In genomic region chr16:67967183-67967955, GRCh38 we compare ENCODE assay signal across 8 cellular contexts. TPM values are rescaled to one million over a fixed set of nuclear protein-coding genes. Genes with fewer than 3 reads are reported as not detected.
A peak's percentile ranks its signal among the peaks of the same experiment; 100 is the strongest.
DNase-seq lines count a peak whose midpoint lies in the region; ATAC-seq and TF ChIP-seq lines count a peak whose summit lies in the region.

No MANE protein-coding gene starts in this region.

- peak overlapping the region; percentile 63 for H3K27ac ChIP-seq in CD4-positive, alpha-beta memory T cell (ENCODE audit: low read depth, low read length)
- peak overlapping the region; percentile 100 for H3K27ac ChIP-seq in left ventricle myocardium inferior (replicated peaks)
- H3K27ac ChIP-seq in skin epidermis, result peak overlapping the region in 20 of 21 experiments; percentile 74 to 97 (median 94)

- CTCF ChIA-PET in CD4-positive, alpha-beta memory T cell (lab: Charles Lee; ENCODE audit: partially characterized antibody), result interaction anchor here (0.7 to 2.2 kb wide), 4 partner anchors 25 to 263 kb away, joined by 3 to 6 read pairs (median 4); no protein-coding TSS in a partner anchor

- no peak for TF ChIP-seq CTCF in left ventricle myocardium inferior (IDR thresholded peaks at IDR 0.05; ENCODE audit: borderline replicate concordance)

- peaks cover 14 to 39% (median 20%) of the 10 kb centered on the region in 4 donors for H3K4me1 Mint-ChIP-seq in CD4-positive, alpha-beta memory T cell
- peaks cover 29% of the 10 kb centered on the region for H3K4me1 Mint-ChIP-seq in activated T-cell treated with anti-CD3 and anti-CD28 coated beads, Interleukin-2, amount 50 U/mL, for 72 hours (ENCODE audit: low read depth)

- H3K9me3 Mint-ChIP-seq in CD4-positive, alpha-beta memory T cell, result no peaks in the 10 kb centered on the region
- no peaks in the 10 kb centered on the region for H3K9me3 Mint-ChIP-seq in activated T-cell treated with anti-CD3 and anti-CD28 coated beads, Interleukin-2, amount 50 U/mL, for 72 hours

- H3K36me3 Mint-ChIP-seq in CD4-positive, alpha-beta memory T cell, result peaks cover 7 to 9% of the 10 kb centered on the region in 2 donors
- peaks cover 8% of the 10 kb centered on the region in 2 donors for H3K36me3 Mint-ChIP-seq in activated T-cell treated with anti-CD3 and anti-CD28 coated beads, Interleukin-2, amount 50 U/mL, for 72 hours (ENCODE audit: insufficient read depth in 2 of 2)

- peak overlapping the region; percentile 24 to 91 for H3K4me3 ChIP-seq in CD4-positive, alpha-beta memory T cell (ENCODE audit: low read length in 2 of 2)
- H3K4me3 ChIP-seq in left ventricle myocardium inferior (peak overlapping the region; percentile 96), skin epidermis (peak overlapping the region; percentile 53 to 93 (median 84))

- intact Hi-C loops in CD4-positive, alpha-beta memory T cell (cut with micrococcal nuclease), result no loop called here
- intact Hi-C loops in left ventricle myocardium inferior (cut with micrococcal nuclease), result no loop called here

- no peaks in the 10 kb centered on the region for H3K36me3 ChIP-seq in CD4-positive, alpha-beta memory T cell (ENCODE audit: insufficient read depth, low read length)
- peaks cover 10% of the 10 kb centered on the region for H3K36me3 ChIP-seq in left ventricle myocardium inferior

- POLR2A ChIA-PET in CD4-positive, alpha-beta memory T cell (lab: Charles Lee; ENCODE audit: partially characterized antibody), result interaction anchor here (0.8 to 4.7 kb wide), 8 partner anchors 20 to 54 kb away, joined by 3 to 49 read pairs (median 4); partner anchors contain the start of gene PSMB10

- DNase-seq in CD4-positive, alpha-beta memory T cell, result peak; percentile 17 to 52 (median 25)
- DNase-seq in HT1080 (ENCODE audit: low read depth) (peak; percentile 47), left ventricle myocardium inferior (no peak), NCI-H1105 treated with DMSO at 0.1 percent for 48 hours (lab: John Stamatoyannopoulos, UW) (no peak), HuH-7.5 (ENCODE audit: low spot score) (no peak), COLO668 (lab: John Stamatoyannopoulos, UW; ENCODE audit: unreplicated experiment) (no peak)
- DNase-seq in activated T-cell treated with anti-CD3 and anti-CD28 coated beads, Interleukin-2, amount 50 U/mL, for 72 hours, result peak; percentile 29 to 33

- H3K9me3 ChIP-seq in CD4-positive, alpha-beta memory T cell (ENCODE audit: control insufficient read depth in 1 of 2, low read length in 2 of 2), result no peaks in the 10 kb centered on the region
- H3K9me3 ChIP-seq in left ventricle myocardium inferior (replicated peaks), result no peaks in the 10 kb centered on the region

- no peaks in the 10 kb centered on the region for H3K27me3 ChIP-seq in CD4-positive, alpha-beta memory T cell (ENCODE audit: insufficient read depth, low read length)
- H3K27me3 ChIP-seq in left ventricle myocardium inferior (ENCODE audit: low read depth), result no peaks in the 10 kb centered on the region

- H3K27me3 Mint-ChIP-seq in CD4-positive, alpha-beta memory T cell, result no peaks in the 10 kb centered on the region
- H3K27me3 Mint-ChIP-seq in activated T-cell treated with anti-CD3 and anti-CD28 coated beads, Interleukin-2, amount 50 U/mL, for 72 hours (ENCODE audit: low read depth), result no peaks in the 10 kb centered on the region

- peak; percentile 1 to 32 for ATAC-seq in activated T-cell treated with anti-CD3 and anti-CD28 coated beads, Interleukin-2, amount 50 U/mL, for 72 hours (replicated peaks in 1 of 2)

- peaks cover 17% of the 10 kb centered on the region for H3K4me1 ChIP-seq in CD4-positive, alpha-beta memory T cell (ENCODE audit: insufficient read depth, low read length)
- peaks cover 71% of the 10 kb centered on the region for H3K4me1 ChIP-seq in left ventricle myocardium inferior

- H3K27ac Mint-ChIP-seq in CD4-positive, alpha-beta memory T cell, result peak overlapping the region; percentile 68 to 97 (median 94)
- peak overlapping the region; percentile 94 for H3K27ac Mint-ChIP-seq in activated T-cell treated with anti-CD3 and anti-CD28 coated beads, Interleukin-2, amount 50 U/mL, for 72 hours

- peak overlapping the region; percentile 88 to 98 (median 96) for H3K4me3 Mint-ChIP-seq in CD4-positive, alpha-beta memory T cell
- peak overlapping the region; percentile 82 to 99 for H3K4me3 Mint-ChIP-seq in activated T-cell treated with anti-CD3 and anti-CD28 coated beads, Interleukin-2, amount 50 U/mL, for 72 hours

RNA-seq across cellular contexts. Expression of gene SLC12A4, which starts 1.1 kb away (rescaled TPM):
- 10 to 100 TPM; 33.2 to 33.5 TPM for total RNA-seq in CD4-positive, alpha-beta memory T cell
- polyA plus RNA-seq in CD4-positive, alpha-beta memory T cell, result 1 to 10 TPM; 4.0 to 5.1 TPM
- total RNA-seq in HT1080 (2014; rRNA removed; shearing (Covaris generic)), result 17.3 and 21.5 TPM in 2 replicates
- 12.8 and 15.6 TPM in 2 replicates for polyA plus RNA-seq in HT1080 (2015; cell fraction: cytosol; rRNA removed)
- 77.7 and 93.2 TPM in 2 replicates for polyA plus RNA-seq in HT1080 (2015; cell fraction: nucleus; rRNA removed)
- 10 to 100 TPM; 32.6 to 34.7 TPM for total RNA-seq in activated T-cell treated with anti-CD3 and anti-CD28 coated beads, Interleukin-2, amount 50 U/mL, for 72 hours
- 79.2 TPM for total RNA-seq in left ventricle myocardium inferior

RNA-seq across cellular contexts. Expression of gene DPEP3, which starts 12.9 kb away (rescaled TPM):
- 1 to 10 TPM in 1 of 2 experiments, under 1 TPM in 1; 0.91 to 1.2 TPM for total RNA-seq in CD4-positive, alpha-beta memory T cell
- not detected for polyA plus RNA-seq in CD4-positive, alpha-beta memory T cell
- total RNA-seq in HT1080 (2014; rRNA removed; shearing (Covaris generic)), result not detected in 2 replicates
- polyA plus RNA-seq in HT1080 (2015; cell fraction: cytosol; rRNA removed), result 0.06 TPM in 1 of 2 replicates, not detected in the other
- polyA plus RNA-seq in HT1080 (2015; cell fraction: nucleus; rRNA removed), result not detected in 2 replicates
- total RNA-seq in activated T-cell treated with anti-CD3 and anti-CD28 coated beads, Interleukin-2, amount 50 U/mL, for 72 hours, result under 1 TPM; 0.12 to 0.16 TPM
- not detected for total RNA-seq in left ventricle myocardium inferior

RNA-seq across cellular contexts. Expression of gene LCAT, which starts 23.4 kb away (rescaled TPM):
- 10 to 100 TPM; 18.2 to 20.3 TPM for total RNA-seq in CD4-positive, alpha-beta memory T cell
- 1 to 10 TPM in 1 of 2 donors, not detected in 1; 1.9 TPM for polyA plus RNA-seq in CD4-positive, alpha-beta memory T cell
- total RNA-seq in HT1080 (2014; rRNA removed; shearing (Covaris generic)), result 3.3 and 3.5 TPM in 2 replicates
- polyA plus RNA-seq in HT1080 (2015; cell fraction: cytosol; rRNA removed), result 2.7 and 3.6 TPM in 2 replicates
- 44.3 and 44.6 TPM in 2 replicates for polyA plus RNA-seq in HT1080 (2015; cell fraction: nucleus; rRNA removed)
- total RNA-seq in activated T-cell treated with anti-CD3 and anti-CD28 coated beads, Interleukin-2, amount 50 U/mL, for 72 hours, result 10 to 100 TPM; 12.3 to 20.1 TPM
- total RNA-seq in left ventricle myocardium inferior, result 23.2 TPM

RNA-seq across cellular contexts. Expression of gene PSMB10, which starts 30.7 kb away (rescaled TPM):
- total RNA-seq in CD4-positive, alpha-beta memory T cell, result 100 to 1,000 TPM; 147 to 152 TPM
- 100 to 1,000 TPM; 461 to 777 TPM for polyA plus RNA-seq in CD4-positive, alpha-beta memory T cell
- total RNA-seq in HT1080 (2014; rRNA removed; shearing (Covaris generic)), result 62.2 and 72.3 TPM in 2 replicates
- polyA plus RNA-seq in HT1080 (2015; cell fraction: cytosol; rRNA removed), result 25.5 and 35.6 TPM in 2 replicates
- 12.7 and 14.1 TPM in 2 replicates for polyA plus RNA-seq in HT1080 (2015; cell fraction: nucleus; rRNA removed)
- total RNA-seq in activated T-cell treated with anti-CD3 and anti-CD28 coated beads, Interleukin-2, amount 50 U/mL, for 72 hours, result 100 to 1,000 TPM; 169 to 184 TPM
- 55.8 TPM for total RNA-seq in left ventricle myocardium inferior

RNA-seq across cellular contexts. Expression of gene DPEP2, which starts 31.9 kb away (rescaled TPM):
- total RNA-seq in CD4-positive, alpha-beta memory T cell, result 100 to 1,000 TPM; 106 to 119 TPM
- 10 to 100 TPM; 46.9 to 58.8 TPM for polyA plus RNA-seq in CD4-positive, alpha-beta memory T cell
- total RNA-seq in HT1080 (2014; rRNA removed; shearing (Covaris generic)), result not detected in 2 replicates
- not detected in 2 replicates for polyA plus RNA-seq in HT1080 (2015; cell fraction: cytosol; rRNA removed)
- not detected in 2 replicates for polyA plus RNA-seq in HT1080 (2015; cell fraction: nucleus; rRNA removed)
- 10 to 100 TPM; 11.4 to 11.6 TPM for total RNA-seq in activated T-cell treated with anti-CD3 and anti-CD28 coated beads, Interleukin-2, amount 50 U/mL, for 72 hours
- total RNA-seq in left ventricle myocardium inferior, result 0.99 TPM

Comparison
In these comparisons a context has a peak if more than half of its experiments do, and no peak if none do; other contexts are left out.
1. DNase-seq: peak in CD4-positive, alpha-beta memory T cell (5 of 5), HT1080 (single experiment) and activated T-cell treated with anti-CD3 and anti-CD28 coated beads, Interleukin-2, amount 50 U/mL, for 72 hours (2 of 2); none in left ventricle myocardium inferior (single experiment), NCI-H1105 treated with DMSO at 0.1 percent for 48 hours (single experiment), HuH-7.5 (single experiment) and COLO668 (single experiment).
2. Peak in every context shown above with its lines, with median percentiles within 50 percentile points of each other: H3K27ac ChIP-seq and H3K4me3 ChIP-seq.